Comparison of ENCODE assay signal across 35 cellular contexts in genomic region chr19:56222901-56223300, GRCh38. TPM values are rescaled to one million over a fixed set of nuclear protein-coding genes. Genes with fewer than 3 reads are reported as not detected.
"Had no signal": no experiment of that assay in that cellular context is flagged by ENCODE, and none has a peak within 500 bp of the region (broad histone marks: within the 10 kb centered on the region; RNA-seq: fewer than 3 reads in every experiment).

No MANE protein-coding gene starts in this region.

- H3K27me3 ChIP-seq: adrenal gland, ascending aorta, brain microvascular endothelial cell, suprapubic skin, tibial nerve had no signal

- H3K27ac Mint-ChIP-seq: activated B cell treated with CpG ODN at 0.5 μM for 24 hours; activated CD4-positive, alpha-beta T cell treated with anti-CD3 and anti-CD28 coated beads for 36 hours; activated naive CD8-positive, alpha-beta T cell; activated T-helper 2 cell treated with anti-CD3 and anti-CD28 coated beads, Interferon-gamma antibody, Interleukin-2, Interleukin-4, amounts not matched to agents 10 μg/mL and 5 μg/mL and 100 μg/mL, durations not matched to agents 14 hours and 24 hours and 36 hours; dendritic cell treated with granulocyte-macrophage colony-stimulating factor and Interleukin-4, amounts not matched to agents 40 ng/mL and 50 ng/mL, for 4 days; stimulated activated effector memory CD8-positive, alpha-beta T cell treated with anti-CD3 and anti-CD28 coated beads, Interleukin-12 subunit alpha, Interleukin-12 subunit beta, amount 100 ng/mL, for 72 hours had no signal

- H3K4me1 Mint-ChIP-seq: stimulated activated effector memory CD8-positive, alpha-beta T cell treated with anti-CD3 and anti-CD28 coated beads, Interleukin-12 subunit alpha, Interleukin-12 subunit beta, amount 100 ng/mL, for 72 hours had no signal

- H3K9me3 Mint-ChIP-seq: activated B cell treated with CpG ODN at 0.5 μM for 24 hours; activated T-cell treated with anti-CD3 and anti-CD28 coated beads, Interleukin-2, amount 50 U/mL, for 4 hours; activated T-helper 2 cell treated with anti-CD3 and anti-CD28 coated beads, Interferon-gamma antibody, Interleukin-2, Interleukin-4, amounts not matched to agents 10 μg/mL and 5 μg/mL and 100 μg/mL, durations not matched to agents 14 hours and 24 hours and 36 hours; dendritic cell treated with granulocyte-macrophage colony-stimulating factor and Interleukin-4, amounts not matched to agents 40 ng/mL and 50 ng/mL, for 4 days; naive B cell; stimulated activated effector memory CD8-positive, alpha-beta T cell treated with anti-CD3 and anti-CD28 coated beads, Interleukin-12 subunit alpha, Interleukin-12 subunit beta, amount 100 ng/mL, for 72 hours; stimulated activated naive CD8-positive, alpha-beta T cell treated with anti-CD3 and anti-CD28 coated beads, Interleukin-15, amount 100 ng/mL, for 72 hours had no signal

- DNase-seq: activated B cell treated with CpG ODN at 0.5 μM for 24 hours; activated CD4-positive, alpha-beta T cell treated with anti-CD3 and anti-CD28 coated beads for 36 hours; activated CD4-positive, alpha-beta T cell treated with anti-CD3 and anti-CD28 coated beads, Interleukin-2, amount 50 U/mL, for 48 hours; activated CD8-positive, alpha-beta memory T cell treated with anti-CD3 and anti-CD28 coated beads, Interleukin-2, amount 50 U/mL, for 48 hours; activated naive CD4-positive, alpha-beta T cell; activated T-cell treated with anti-CD3 and anti-CD28 coated beads, Interleukin-2, amount 50 U/mL, for 4 hours; adrenal gland; brain microvascular endothelial cell; caudate nucleus; effector CD8-positive, alpha-beta T cell; heart left ventricle; lower lobe of right lung; mesendoderm; naive B cell; occipital lobe; small intestine; stimulated activated CD4-positive, alpha-beta T cell treated with anti-CD3 and anti-CD28 coated beads, Interleukin-2, amount 100 ng/mL, for 24 hours; stimulated activated naive CD8-positive, alpha-beta T cell treated with anti-CD3 and anti-CD28 coated beads, Interleukin-15, amount 100 ng/mL, for 72 hours had no signal

- H3K9me3 ChIP-seq: adrenal gland, ascending aorta, heart left ventricle, lower lobe of right lung, suprapubic skin, tibial nerve had no signal

- H3K36me3 ChIP-seq: adrenal gland, brain microvascular endothelial cell had no signal

- H3K4me1 ChIP-seq: adrenal gland, ascending aorta, lower lobe of right lung, suprapubic skin had no signal

- H3K4me3 Mint-ChIP-seq: activated B cell treated with CpG ODN at 0.5 μM for 24 hours; activated CD4-positive, alpha-beta T cell treated with anti-CD3 and anti-CD28 coated beads for 36 hours; activated naive CD8-positive, alpha-beta T cell; activated T-cell treated with anti-CD3 and anti-CD28 coated beads, Interleukin-2, amount 50 U/mL, for 4 hours; dendritic cell treated with granulocyte-macrophage colony-stimulating factor and Interleukin-4, amounts not matched to agents 40 ng/mL and 50 ng/mL, for 4 days; naive B cell; stimulated activated effector memory CD8-positive, alpha-beta T cell treated with anti-CD3 and anti-CD28 coated beads, Interleukin-12 subunit alpha, Interleukin-12 subunit beta, amount 100 ng/mL, for 72 hours; stimulated activated naive CD8-positive, alpha-beta T cell treated with anti-CD3 and anti-CD28 coated beads, Interleukin-15, amount 100 ng/mL, for 72 hours had no signal

- H3K4me3 ChIP-seq: adrenal gland, ascending aorta, heart left ventricle, lower lobe of right lung, suprapubic skin, tibial nerve had no signal

- FAIRE-seq: endothelial cell of umbilical vein, frontal cortex, small intestine had no signal

- H3K27ac ChIP-seq: adrenal gland, ascending aorta, brain microvascular endothelial cell, heart left ventricle, lower lobe of right lung, suprapubic skin, tibial nerve had no signal

RNA-seq across cellular contexts. Expression of gene ZSCAN5C, which starts 20.8 kb away (rescaled TPM):
- total RNA-seq: activated B cell treated with CpG ODN at 0.5 μM for 24 hours; activated CD4-positive, alpha-beta T cell treated with anti-CD3 and anti-CD28 coated beads for 36 hours; activated CD8-positive, alpha-beta memory T cell treated with anti-CD3 and anti-CD28 coated beads for 36 hours; activated T-cell treated with anti-CD3 and anti-CD28 coated beads, Interleukin-2, amount 50 U/mL, for 4 hours; activated T-helper 2 cell treated with anti-CD3 and anti-CD28 coated beads, Interferon-gamma antibody, Interleukin-2, Interleukin-4, amounts not matched to agents 10 μg/mL and 5 μg/mL and 100 μg/mL, durations not matched to agents 14 hours and 24 hours and 36 hours; adrenal gland; ascending aorta; endothelial cell of umbilical vein; esophagus mucosa; frontal cortex; heart left ventricle; kidney epithelial cell; left lobe of liver; lower lobe of right lung; mucosa of gallbladder; occipital lobe; sciatic nerve; suprapubic skin; tibial nerve; urinary bladder had no signal
- polyA plus RNA-seq: adrenal gland, endothelial cell of umbilical vein, heart left ventricle, neural cell, small intestine, urinary bladder had no signal

RNA-seq across cellular contexts. Expression of gene ZSCAN5B, which starts 25.3 kb away (rescaled TPM):
- total RNA-seq: activated B cell treated with CpG ODN at 0.5 μM for 24 hours; activated CD4-positive, alpha-beta T cell treated with anti-CD3 and anti-CD28 coated beads for 36 hours; activated CD8-positive, alpha-beta memory T cell treated with anti-CD3 and anti-CD28 coated beads for 36 hours; activated T-cell treated with anti-CD3 and anti-CD28 coated beads, Interleukin-2, amount 50 U/mL, for 4 hours; activated T-helper 2 cell treated with anti-CD3 and anti-CD28 coated beads, Interferon-gamma antibody, Interleukin-2, Interleukin-4, amounts not matched to agents 10 μg/mL and 5 μg/mL and 100 μg/mL, durations not matched to agents 14 hours and 24 hours and 36 hours; ascending aorta; endothelial cell of umbilical vein; esophagus mucosa; frontal cortex; heart left ventricle; kidney epithelial cell; left lobe of liver; lower lobe of right lung; mucosa of gallbladder; occipital lobe; sciatic nerve; suprapubic skin; tibial nerve; urinary bladder had no signal
- polyA plus RNA-seq: small intestine, urinary bladder had no signal

RNA-seq across cellular contexts. Expression of gene GALP, which starts 47.1 kb away (rescaled TPM):
- total RNA-seq: activated B cell treated with CpG ODN at 0.5 μM for 24 hours; activated CD4-positive, alpha-beta T cell treated with anti-CD3 and anti-CD28 coated beads for 36 hours; activated CD8-positive, alpha-beta memory T cell treated with anti-CD3 and anti-CD28 coated beads for 36 hours; activated T-cell treated with anti-CD3 and anti-CD28 coated beads, Interleukin-2, amount 50 U/mL, for 4 hours; activated T-helper 2 cell treated with anti-CD3 and anti-CD28 coated beads, Interferon-gamma antibody, Interleukin-2, Interleukin-4, amounts not matched to agents 10 μg/mL and 5 μg/mL and 100 μg/mL, durations not matched to agents 14 hours and 24 hours and 36 hours; adrenal gland; ascending aorta; endothelial cell of umbilical vein; esophagus mucosa; heart left ventricle; kidney epithelial cell; left lobe of liver; lower lobe of right lung; mucosa of gallbladder; occipital lobe; sciatic nerve; suprapubic skin; tibial nerve; urinary bladder had no signal
- polyA plus RNA-seq: adrenal gland, endothelial cell of umbilical vein, heart left ventricle, neural cell, small intestine, urinary bladder had no signal

RNA-seq across cellular contexts. Expression of gene EDDM13, which starts 49.6 kb away (rescaled TPM):
- total RNA-seq: activated B cell treated with CpG ODN at 0.5 μM for 24 hours, ascending aorta, endothelial cell of umbilical vein, frontal cortex, heart left ventricle, kidney epithelial cell, left lobe of liver, mucosa of gallbladder, occipital lobe, sciatic nerve, tibial nerve, urinary bladder had no signal
- polyA plus RNA-seq: neural cell had no signal
